ENCODE assay signal across 8 cellular contexts in genomic region chr2:101474752-101475384, GRCh38. TPM values are rescaled to one million over a fixed set of nuclear protein-coding genes. Genes with fewer than 3 reads are reported as not detected.
DNase-seq lines count a peak whose midpoint lies in the region; ATAC-seq and TF ChIP-seq lines count a peak whose summit lies in the region.

RFX8 (minus strand) TSS chr2:101475112; CDS start chr2:101466848, 8,264 bp downstream.

- WGBS in GM23248 (ENCODE audit: low coverage in 1 of 2, low lambda C conversion rate in 2 of 2, missing lambda C conversion rate in 2 of 2), 2 experiments, result 0 to 1% methylated on average over 14 to 18 of the region's 18 CpGs

- peak within 1 kb of the TSS; percentile 89 for H3K9ac ChIP-seq in GM23248

- peak within 1 kb of the TSS; percentile 61 for H2AFZ ChIP-seq in GM23248

- no peaks in the 10 kb centered on the region for H4K20me1 ChIP-seq in GM23248 (ENCODE audit: insufficient read depth)

- in situ Hi-C loops in GM23248 (cut with MboI), result no loop called here

- H3F3A ChIP-seq in GM23248 (ENCODE audit: insufficient read depth), result peaks cover 33% of the 10 kb centered on the region

- H3K27me3 ChIP-seq in GM23248 (replicated peaks; ENCODE audit: insufficient read depth), result no peaks in the 10 kb centered on the region

- peak within 1 kb of the TSS; percentile 97 for H3K27ac ChIP-seq in GM23248

- H3K4me1 ChIP-seq in GM23248 (ENCODE audit: insufficient read depth), result peaks cover 48% of the 10 kb centered on the region
- no peaks in the 10 kb centered on the region for H3K4me1 ChIP-seq in mucosa of descending colon (ENCODE audit: low read depth)

- TF ChIP-seq CTCF in WI38 (IDR thresholded peaks at IDR 0.05; ENCODE audit: low read depth, low read length) (no peak), mucosa of descending colon (IDR thresholded peaks at IDR 0.05) (no peak)

- H3K4me3 ChIP-seq in GM23248 (peak within 1 kb of the TSS; percentile 79), WI38 (ENCODE audit: low read depth, low read length) (peak within 1 kb of the TSS; percentile 71), mucosa of descending colon (no peak within 1 kb of the TSS)

- H3K9me2 ChIP-seq in GM23248 (ENCODE audit: insufficient read depth), result no peaks in the 10 kb centered on the region

- H3K79me2 ChIP-seq in GM23248 (ENCODE audit: insufficient read depth), result peaks cover 44% of the 10 kb centered on the region

- peak within 1 kb of the TSS; percentile 29 for H3K27ac Mint-ChIP-seq in stimulated activated effector memory CD8-positive, alpha-beta T cell treated with anti-CD3 and anti-CD28 coated beads, Interleukin-12 subunit alpha, Interleukin-12 subunit beta, amount 100 ng/mL, for 72 hours

- H3K36me3 ChIP-seq in GM23248 (ENCODE audit: low read depth), result no peaks in the 10 kb centered on the region
- H3K36me3 ChIP-seq in mucosa of descending colon (ENCODE audit: low read depth), result no peaks in the 10 kb centered on the region

- ATAC-seq in mucosa of descending colon (peak; percentile 60), HG02852 (IDR thresholded peaks at IDR 0.05; ENCODE audit: unreplicated experiment) (no peak)
- ATAC-seq in stimulated activated effector memory CD8-positive, alpha-beta T cell treated with anti-CD3 and anti-CD28 coated beads, Interleukin-12 subunit alpha, Interleukin-12 subunit beta, amount 100 ng/mL, for 72 hours, result peak; percentile 98

- intact Hi-C loops in mucosa of descending colon (cut with DNase I, micrococcal nuclease), result no loop called here

- peak; percentile 97 for DNase-seq in GM23248
- DNase-seq in dedifferentiated amniotic fluid mesenchymal stem cell (ENCODE audit: extremely low spot score), result peak; percentile 84
- peak in 1 of 3 donors; percentile 4 for DNase-seq in mucosa of descending colon
- peak; percentile 30 to 72 for DNase-seq in stimulated activated effector memory CD8-positive, alpha-beta T cell treated with anti-CD3 and anti-CD28 coated beads, Interleukin-12 subunit alpha, Interleukin-12 subunit beta, amount 100 ng/mL, for 72 hours (ENCODE audit: low spot score in 2 of 2)
- DNase-seq in occipital lobe (lab: John Stamatoyannopoulos, UW), result no peak
- no peak for DNase-seq in NCI-H82 treated with DMSO at 0.1 percent for 48 hours (lab: John Stamatoyannopoulos, UW; ENCODE audit: unreplicated experiment)

- H3K9me3 Mint-ChIP-seq in stimulated activated effector memory CD8-positive, alpha-beta T cell treated with anti-CD3 and anti-CD28 coated beads, Interleukin-12 subunit alpha, Interleukin-12 subunit beta, amount 100 ng/mL, for 72 hours, result no peaks in the 10 kb centered on the region

- no peaks in the 10 kb centered on the region for H3K36me3 Mint-ChIP-seq in stimulated activated effector memory CD8-positive, alpha-beta T cell treated with anti-CD3 and anti-CD28 coated beads, Interleukin-12 subunit alpha, Interleukin-12 subunit beta, amount 100 ng/mL, for 72 hours

- H3K9me3 ChIP-seq in GM23248 (ENCODE audit: low read depth), result no peaks in the 10 kb centered on the region
- H3K9me3 ChIP-seq in mucosa of descending colon, result no peaks in the 10 kb centered on the region

- H3K4me3 Mint-ChIP-seq in stimulated activated effector memory CD8-positive, alpha-beta T cell treated with anti-CD3 and anti-CD28 coated beads, Interleukin-12 subunit alpha, Interleukin-12 subunit beta, amount 100 ng/mL, for 72 hours, result peak within 1 kb of the TSS; percentile 69

- H3K4me2 ChIP-seq in GM23248 (ENCODE audit: unreplicated experiment), result peak within 1 kb of the TSS; percentile 81

- peaks cover 8% of the 10 kb centered on the region for H3K4me1 Mint-ChIP-seq in stimulated activated effector memory CD8-positive, alpha-beta T cell treated with anti-CD3 and anti-CD28 coated beads, Interleukin-12 subunit alpha, Interleukin-12 subunit beta, amount 100 ng/mL, for 72 hours

RNA-seq across cellular contexts. Expression of gene RFX8, which starts in this region (rescaled TPM):
- 5.1 and 6.4 TPM in 2 replicates for total RNA-seq in GM23248 (2014; rRNA removed; shearing (Covaris generic))
- polyA plus RNA-seq in GM23248 (2016; fragmentation: Nextera tagmentation; extraction: Ambion mirVana), result 4.4 and 5.9 TPM in 2 replicates
- total RNA-seq in mucosa of descending colon (not detected), occipital lobe (0.47 TPM)

Comparison
In these comparisons a context has a peak if more than half of its experiments do, and no peak if none do; other contexts are left out.
1. Peak in ATAC-seq in mucosa of descending colon; RNA of the gene not detected or under 1 TPM.
2. DNase-seq: peak in GM23248 (single experiment), dedifferentiated amniotic fluid mesenchymal stem cell (single experiment) and stimulated activated effector memory CD8-positive, alpha-beta T cell treated with anti-CD3 and anti-CD28 coated beads, Interleukin-12 subunit alpha, Interleukin-12 subunit beta, amount 100 ng/mL, for 72 hours (2 of 2); none in occipital lobe (single experiment) and NCI-H82 treated with DMSO at 0.1 percent for 48 hours (single experiment).